In the genomic region with DNA sequence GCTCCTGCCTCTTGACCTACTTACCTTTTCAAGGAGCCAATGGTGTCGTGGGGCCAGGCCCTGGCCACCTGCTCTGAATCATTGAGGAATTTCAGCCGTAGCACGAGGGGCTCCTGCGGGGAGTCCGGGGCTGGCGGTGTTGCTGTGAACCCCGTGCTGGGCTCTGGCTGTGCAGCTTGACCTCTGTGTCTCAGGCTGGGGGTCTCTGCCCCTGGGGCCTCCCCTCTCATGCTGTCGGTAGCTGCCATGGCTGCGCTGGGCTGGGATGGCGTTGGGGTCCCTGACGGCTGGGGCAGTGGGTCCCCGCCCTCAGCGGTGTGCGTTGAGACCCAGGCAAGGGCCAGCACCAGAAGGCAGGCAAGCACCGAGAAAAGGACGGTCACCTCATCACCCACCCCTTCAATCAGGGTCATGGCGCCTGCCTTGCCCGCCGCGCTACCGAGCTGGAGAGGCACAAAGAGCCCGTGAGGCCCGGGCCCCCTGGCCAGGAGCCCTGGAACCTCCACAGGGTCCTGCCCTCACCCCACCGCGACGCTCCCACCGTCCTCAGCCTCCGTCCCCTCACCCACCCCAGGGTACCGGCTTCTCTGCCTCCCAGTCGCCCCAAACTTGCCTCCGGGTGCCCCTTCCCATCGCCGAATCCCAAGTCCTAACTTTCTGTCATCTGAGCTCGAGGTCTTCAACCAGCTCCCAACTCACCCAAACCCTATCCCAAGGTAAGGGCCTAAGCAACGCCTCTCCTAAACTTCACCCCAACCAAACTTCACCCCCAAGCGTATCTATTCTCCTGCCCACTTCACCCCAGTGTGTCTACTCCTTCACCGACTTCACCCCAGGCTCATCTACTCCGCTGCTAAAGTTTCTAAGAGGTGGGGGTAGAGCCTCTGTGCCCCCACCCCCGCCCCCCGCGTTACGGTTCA, we compare ENCODE assay signal across 8 cellular contexts. TPM values are rescaled to one million over a fixed set of nuclear protein-coding genes. Genes with fewer than 3 reads are reported as not detected.
DNase-seq lines count a peak whose midpoint lies in the region; ATAC-seq, FAIRE-seq and TF ChIP-seq lines count a peak whose summit lies in the region.

No MANE protein-coding gene starts in this region.

- H4K91ac ChIP-seq in H1 (replicated peaks; ENCODE audit: insufficient read length, low read length), result no peak overlapping the region

- H3K4ac ChIP-seq in H1 (replicated peaks; ENCODE audit: insufficient read length, low read depth, low read length), result no peak overlapping the region

- no peak overlapping the region for H4K5ac ChIP-seq in H1 (ENCODE audit: insufficient read length, low read depth, low read length)

- H3K4me2 ChIP-seq in H1 (ENCODE audit: insufficient read depth in 1 of 2, low read depth in 2 of 2, low read length in 2 of 2), result peak overlapping the region; percentile 90 to 95

- CTCF ChIA-PET in H1 (lab: Charles Lee; ENCODE audit: partially characterized antibody), result interaction anchor here (0.9 to 15.1 kb wide), 4 partner anchors 22 to 206 kb away, joined by 3 to 448 read pairs (median 11); no protein-coding TSS in a partner anchor

- H3K23me2 ChIP-seq in H1 (ENCODE audit: low read depth, low read length), result peaks cover 32% of the 10 kb centered on the region

- peak overlapping the region; percentile 79 for H3K4me3 ChIP-seq in CD4-positive, CD25-positive, alpha-beta regulatory T cell (ENCODE audit: low read depth, low read length)
- peak overlapping the region; percentile 36 for H3K4me3 ChIP-seq in NT2/D1 (ENCODE audit: insufficient read length, low read depth)
- peak overlapping the region; percentile 48 to 85 (median 68) for H3K4me3 ChIP-seq in H1 (ENCODE audit: extremely low read depth in 1 of 4, insufficient read depth in 2 of 4, low read depth in 3 of 4, low read length in 4 of 4)

- H3K4me1 Mint-ChIP-seq in CD4-positive, CD25-positive, alpha-beta regulatory T cell, result peaks cover 4 to 58% (median 20%) of the 10 kb centered on the region in 4 donors
- peaks cover 35% of the 10 kb centered on the region for H3K4me1 Mint-ChIP-seq in neural crest cell

- peaks cover 14% of the 10 kb centered on the region for H3K27me3 Mint-ChIP-seq in CD4-positive, CD25-positive, alpha-beta regulatory T cell
- H3K27me3 Mint-ChIP-seq in neural crest cell (ENCODE audit: low read depth), result peaks cover 3% of the 10 kb centered on the region

- peak overlapping the region; percentile 82 to 91 (median 88) for H3K4me3 Mint-ChIP-seq in CD4-positive, CD25-positive, alpha-beta regulatory T cell
- H3K4me3 Mint-ChIP-seq in neural crest cell, result peak overlapping the region; percentile 91

- H3K9ac ChIP-seq in NT2/D1 (ENCODE audit: insufficient read length, low read depth) (peak overlapping the region; percentile 97), H1 (replicated peaks in 1 of 4; ENCODE audit: extremely low read depth in 1 of 4, low read depth in 3 of 4, low read length in 3 of 4) (no peak overlapping the region)

- no peak overlapping the region for H2BK15ac ChIP-seq in H1 (ENCODE audit: low read length)

- H3K36me3 ChIP-seq in CD4-positive, CD25-positive, alpha-beta regulatory T cell (ENCODE audit: control insufficient read depth, insufficient read depth, low read length), result no peaks in the 10 kb centered on the region
- H3K36me3 ChIP-seq in NT2/D1 (ENCODE audit: insufficient read depth, insufficient read length, low read length) (peaks cover 11% of the 10 kb centered on the region), H1 (ENCODE audit: control insufficient read depth in 2 of 4, insufficient read depth in 4 of 4, low read length in 3 of 4) (no peaks in the 10 kb centered on the region)

- TF ChIP-seq RAD21 in H1 (IDR thresholded peaks at IDR 0.05 in 1 of 2, conservative IDR thresholded peaks at IDR 0.05 in 1 of 2; ENCODE audit: low read depth in 2 of 2, low read length in 2 of 2), result no peak

- H3K14ac ChIP-seq in H1 (ENCODE audit: insufficient read length), result no peak overlapping the region

- H3K27ac Mint-ChIP-seq in CD4-positive, CD25-positive, alpha-beta regulatory T cell, result peak overlapping the region; percentile 93 to 95 (median 94)
- H3K27ac Mint-ChIP-seq in neural crest cell (ENCODE audit: unreplicated experiment), result peak overlapping the region; percentile 80

- no peak overlapping the region for H2BK120ac ChIP-seq in H1 (replicated peaks; ENCODE audit: low read depth, low read length)

- H3K18ac ChIP-seq in H1 (ENCODE audit: extremely low read depth, low read length), result no peak overlapping the region

- H3K4me1 ChIP-seq in CD4-positive, CD25-positive, alpha-beta regulatory T cell (ENCODE audit: control insufficient read depth, insufficient read depth, low read length, poor library complexity, severe bottlenecking), result peaks cover 56% of the 10 kb centered on the region
- H3K4me1 ChIP-seq in NT2/D1 (ENCODE audit: insufficient read depth, insufficient read length), result peaks cover 16% of the 10 kb centered on the region
- peaks cover 3 to 43% (median 23%) of the 10 kb centered on the region in 4 experiments for H3K4me1 ChIP-seq in H1 (replicated peaks in 1 of 4; ENCODE audit: control insufficient read depth in 3 of 4, insufficient read depth in 4 of 4, low read length in 3 of 4)

- POLR2A ChIA-PET in H1 (lab: Charles Lee; ENCODE audit: partially characterized antibody), result interaction anchor here (0.5 to 2.5 kb wide), 10 partner anchors 16 to 673 kb away, joined by 3 to 17 read pairs (median 4); a partner anchor contains a TSS

- TF ChIP-seq CTCF in H1 (IDR thresholded peaks at IDR 0.05; ENCODE audit: control extremely low read depth in 1 of 3, insufficient read depth in 1 of 3, low read depth in 1 of 3, low read length in 3 of 3) (no peak), neural crest cell (conservative IDR thresholded peaks at IDR 0.05) (no peak)

- no peak overlapping the region for H2BK12ac ChIP-seq in H1 (ENCODE audit: low read depth, low read length)

- peaks cover 0 to 11% of the 10 kb centered on the region in 2 experiments; a peak in 1 of 4 replicates for H3K79me2 ChIP-seq in H1 (ENCODE audit: control insufficient read depth in 1 of 2, insufficient read depth in 2 of 2, low read length in 2 of 2)

- no peak overlapping the region for H2BK20ac ChIP-seq in H1 (ENCODE audit: low read length)

- H4K8ac ChIP-seq in H1 (ENCODE audit: extremely low read depth, insufficient read depth, low read length), result peak overlapping the region; percentile 15; the same call in 1 of the 2 replicates

- H3K36me3 Mint-ChIP-seq in CD4-positive, CD25-positive, alpha-beta regulatory T cell, result no peaks in the 10 kb centered on the region
- H3K36me3 Mint-ChIP-seq in neural crest cell (ENCODE audit: low read depth), result peaks cover 4% of the 10 kb centered on the region

- FAIRE-seq in H1 (lab: Jason Lieb, UNC), result no peak

- no peaks in the 10 kb centered on the region for H3K9me3 ChIP-seq in CD4-positive, CD25-positive, alpha-beta regulatory T cell (ENCODE audit: control insufficient read depth in 2 of 2, low read length in 2 of 2)
- no peaks in the 10 kb centered on the region for H3K9me3 ChIP-seq in NT2/D1 (ENCODE audit: insufficient read depth, low read length)
- no peaks in the 10 kb centered on the region for H3K9me3 ChIP-seq in H1 (ENCODE audit: insufficient read depth in 2 of 2, low read depth in 1 of 2, low read length in 1 of 2)

- no peak overlapping the region; the same call in 1 of the 2 replicates for H2AK5ac ChIP-seq in H1 (ENCODE audit: low read depth, low read length)

- peak overlapping the region; percentile 91 for H3K27ac ChIP-seq in CD4-positive, CD25-positive, alpha-beta regulatory T cell (ENCODE audit: insufficient read depth, low read length, poor library complexity, severe bottlenecking)
- H3K27ac ChIP-seq in H1 (ENCODE audit: low read depth, low read length), result no peak overlapping the region

- peaks cover 0 to 3% (median 0%) of the 10 kb centered on the region in 7 donors for H3K9me3 Mint-ChIP-seq in CD4-positive, CD25-positive, alpha-beta regulatory T cell
- H3K9me3 Mint-ChIP-seq in neural crest cell, result no peaks in the 10 kb centered on the region

- peaks cover 16 to 18% of the 10 kb centered on the region in 2 experiments for H4K20me1 ChIP-seq in H1 (replicated peaks in 1 of 2; ENCODE audit: control insufficient read depth in 1 of 2, insufficient read depth in 2 of 2, low read length in 2 of 2)

- ATAC-seq in CD4-positive, CD25-positive, alpha-beta regulatory T cell (ENCODE audit: low read depth in 2 of 2), result no peak

- H3K79me1 ChIP-seq in H1 (ENCODE audit: low read depth, low read length), result peaks cover 12% of the 10 kb centered on the region

- H3K56ac ChIP-seq in H1 (replicated peaks; ENCODE audit: insufficient read length, low read depth, low read length), result no peak overlapping the region

- 77% methylated on average over 31 of the region's 42 CpGs; no CpG with 5 or more reads in 1 of the 2 experiments for WGBS in H1 (ENCODE audit: extremely low coverage in 1 of 2, insufficient coverage in 1 of 2, insufficient read length in 1 of 2, insufficient replicate concordance in 2 of 2, low coverage in 1 of 2, low lambda C conversion rate in 2 of 2, missing lambda C conversion rate in 1 of 2), 2 experiments

- no peak overlapping the region for H3K23ac ChIP-seq in H1 (ENCODE audit: insufficient read length)

- TF ChIP-seq EP300 in H1 (IDR thresholded peaks at IDR 0.05; ENCODE audit: borderline replicate concordance in 1 of 2, low read depth in 2 of 2, low read length in 2 of 2), result no peak

- no peak for TF ChIP-seq POLR2A in H1 (IDR thresholded peaks at IDR 0.05; ENCODE audit: control extremely low read depth in 1 of 2, low read depth in 2 of 2, low read length in 2 of 2)

- peaks cover 10% of the 10 kb centered on the region for H3K27me3 ChIP-seq in CD4-positive, CD25-positive, alpha-beta regulatory T cell (ENCODE audit: control insufficient read depth, insufficient read depth, low read length)
- H3K27me3 ChIP-seq in NT2/D1 (ENCODE audit: insufficient read depth, insufficient read length) (peaks cover 11% of the 10 kb centered on the region), H1 (replicated peaks in 1 of 4; ENCODE audit: control insufficient read depth in 3 of 4, extremely low read depth in 1 of 4, insufficient read depth in 3 of 4, low read length in 3 of 4) (peaks cover 0 to 13% (median 8%) of the 10 kb centered on the region in 4 experiments; a peak in 5 of 7 replicates)

- H2BK5ac ChIP-seq in H1 (ENCODE audit: low read depth, low read length), result no peak overlapping the region

- no peak for DNase-seq in CD4-positive, CD25-positive, alpha-beta regulatory T cell
- DNase-seq in NT2/D1 (ENCODE audit: low read depth, low spot score), result no peak
- DNase-seq in H1 (ENCODE audit: low read depth in 1 of 2, low spot score in 2 of 2), result no peak
- DNase-seq in neural crest cell (ENCODE audit: low read depth, low spot score), result no peak
- no peak for DNase-seq in D341Med (ENCODE audit: low spot score)
- DNase-seq in amniotic stem cell (lab: John Stamatoyannopoulos, UW), result no peak
- no peak for DNase-seq in LoVo (ENCODE audit: low spot score)
- DNase-seq in mucosa of gallbladder (ENCODE audit: low spot score), result no peak

- H2AFZ ChIP-seq in H1 (ENCODE audit: low read length), result no peak overlapping the region

RNA-seq across cellular contexts. Expression of a gene that starts 0.9 kb away (rescaled TPM):
- total RNA-seq in CD4-positive, CD25-positive, alpha-beta regulatory T cell, result 53.9 TPM
- polyA plus RNA-seq in CD4-positive, CD25-positive, alpha-beta regulatory T cell, result 10 to 100 TPM; 41.1 to 54.6 (median 48.3) TPM
- 41.4 and 48.7 TPM in 2 replicates for total RNA-seq in H1 (2021; fragmentation: NEBNext Ultra II Directional; extraction: Animal tissue kit (Norgen Biotek cat#: 25700))
- polyA plus RNA-seq in H1 (2011; rRNA removed), result 56.2 and 85.7 TPM in 2 replicates
- 38.5 TPM for polyA plus RNA-seq in H1 (2011; cell fraction: cytosol; rRNA removed)
- polyA plus RNA-seq in H1 (2011; cell fraction: nucleus; rRNA removed), result 77.0 TPM
- 23.7 to 47.4 TPM (median 42.5 TPM) in 4 replicates for polyA plus RNA-seq in H1 (2012, experiment 1 of 2)
- 45.8 TPM for polyA plus RNA-seq in H1 (2012, experiment 2 of 2)
- 69.9 TPM for polyA plus RNA-seq in H1 (2013, experiment 1 of 2)
- polyA plus RNA-seq in H1 (2013, experiment 2 of 2), result 77.4 TPM
- polyA minus RNA-seq in H1 (2011; rRNA and poly(A)+ RNA removed), result 6.5 and 7.1 TPM in 2 replicates
- polyA minus RNA-seq in H1 (2011; cell fraction: cytosol; rRNA and poly(A)+ RNA removed), result 18.8 TPM
- polyA minus RNA-seq in H1 (2011; cell fraction: nucleus; rRNA and poly(A)+ RNA removed), result 14.7 TPM
- total RNA-seq in neural crest cell, result 44.9 and 46.5 TPM in 2 replicates
- 69.1 TPM for total RNA-seq in mucosa of gallbladder

RNA-seq across cellular contexts. Expression of a gene that starts 1.8 kb away (rescaled TPM):
- total RNA-seq in CD4-positive, CD25-positive, alpha-beta regulatory T cell, result 92.4 TPM
- polyA plus RNA-seq in CD4-positive, CD25-positive, alpha-beta regulatory T cell, result 10 to 100 TPM; 39.5 to 53.3 (median 46.6) TPM
- total RNA-seq in H1 (2021; fragmentation: NEBNext Ultra II Directional; extraction: Animal tissue kit (Norgen Biotek cat#: 25700)), result 39.4 and 43.8 TPM in 2 replicates
- polyA plus RNA-seq in H1 (2011; rRNA removed), result 84.0 and 116 TPM in 2 replicates
- polyA plus RNA-seq in H1 (2011; cell fraction: cytosol; rRNA removed), result 87.9 TPM
- 383 TPM for polyA plus RNA-seq in H1 (2011; cell fraction: nucleus; rRNA removed)
- 34.8 to 66.7 TPM (median 56.9 TPM) in 4 replicates for polyA plus RNA-seq in H1 (2012, experiment 1 of 2)
- 59.3 TPM for polyA plus RNA-seq in H1 (2012, experiment 2 of 2)
- 53.6 TPM for polyA plus RNA-seq in H1 (2013, experiment 1 of 2)
- polyA plus RNA-seq in H1 (2013, experiment 2 of 2), result 45.8 TPM
- 28.6 and 30.4 TPM in 2 replicates for polyA minus RNA-seq in H1 (2011; rRNA and poly(A)+ RNA removed)
- 25.5 TPM for polyA minus RNA-seq in H1 (2011; cell fraction: cytosol; rRNA and poly(A)+ RNA removed)
- 71.3 TPM for polyA minus RNA-seq in H1 (2011; cell fraction: nucleus; rRNA and poly(A)+ RNA removed)
- total RNA-seq in neural crest cell (82.4 and 86.1 TPM in 2 replicates), mucosa of gallbladder (121 TPM)

RNA-seq across cellular contexts. Expression of a gene that starts 3.9 kb away (rescaled TPM):
- 24.7 TPM for total RNA-seq in CD4-positive, CD25-positive, alpha-beta regulatory T cell
- polyA plus RNA-seq in CD4-positive, CD25-positive, alpha-beta regulatory T cell, result 1 to 10 TPM; 1.9 to 3.2 (median 2.7) TPM
- total RNA-seq in H1 (2021; fragmentation: NEBNext Ultra II Directional; extraction: Animal tissue kit (Norgen Biotek cat#: 25700)), result 66.4 and 68.1 TPM in 2 replicates
- polyA plus RNA-seq in H1 (2011; rRNA removed), result 120 and 194 TPM in 2 replicates
- 90.4 TPM for polyA plus RNA-seq in H1 (2011; cell fraction: cytosol; rRNA removed)
- 258 TPM for polyA plus RNA-seq in H1 (2011; cell fraction: nucleus; rRNA removed)
- polyA plus RNA-seq in H1 (2012, experiment 1 of 2), result 70.1 to 77.1 TPM (median 74.6 TPM) in 4 replicates
- polyA plus RNA-seq in H1 (2012, experiment 2 of 2), result 48.0 TPM
- polyA plus RNA-seq in H1 (2013, experiment 1 of 2), result 33.4 TPM
- 33.2 TPM for polyA plus RNA-seq in H1 (2013, experiment 2 of 2)
- 27.8 and 33.8 TPM in 2 replicates for polyA minus RNA-seq in H1 (2011; rRNA and poly(A)+ RNA removed)
- 47.5 TPM for polyA minus RNA-seq in H1 (2011; cell fraction: cytosol; rRNA and poly(A)+ RNA removed)
- 71.5 TPM for polyA minus RNA-seq in H1 (2011; cell fraction: nucleus; rRNA and poly(A)+ RNA removed)
- 128 and 139 TPM in 2 replicates for total RNA-seq in neural crest cell
- total RNA-seq in mucosa of gallbladder, result 98.4 TPM

RNA-seq across cellular contexts. Expression of a gene that starts 23.0 kb away (rescaled TPM):
- total RNA-seq in CD4-positive, CD25-positive, alpha-beta regulatory T cell, result 71.7 TPM
- polyA plus RNA-seq in CD4-positive, CD25-positive, alpha-beta regulatory T cell, result 10 to 100 TPM; 11.6 to 13.9 (median 12.3) TPM
- 147 and 148 TPM in 2 replicates for total RNA-seq in H1 (2021; fragmentation: NEBNext Ultra II Directional; extraction: Animal tissue kit (Norgen Biotek cat#: 25700))
- polyA plus RNA-seq in H1 (2011; rRNA removed), result 72.6 and 105 TPM in 2 replicates
- polyA plus RNA-seq in H1 (2011; cell fraction: cytosol; rRNA removed), result 64.0 TPM
- polyA plus RNA-seq in H1 (2011; cell fraction: nucleus; rRNA removed), result 293 TPM
- 60.3 to 144 TPM (median 135 TPM) in 4 replicates for polyA plus RNA-seq in H1 (2012, experiment 1 of 2)
- polyA plus RNA-seq in H1 (2012, experiment 2 of 2), result 178 TPM
- 120 TPM for polyA plus RNA-seq in H1 (2013, experiment 1 of 2)
- 123 TPM for polyA plus RNA-seq in H1 (2013, experiment 2 of 2)
- polyA minus RNA-seq in H1 (2011; rRNA and poly(A)+ RNA removed), result 42.9 and 53.5 TPM in 2 replicates
- 63.4 TPM for polyA minus RNA-seq in H1 (2011; cell fraction: cytosol; rRNA and poly(A)+ RNA removed)
- polyA minus RNA-seq in H1 (2011; cell fraction: nucleus; rRNA and poly(A)+ RNA removed), result 68.4 TPM
- total RNA-seq in neural crest cell (139 and 141 TPM in 2 replicates), mucosa of gallbladder (193 TPM)

RNA-seq across cellular contexts. Expression of a gene that starts 24.7 kb away (rescaled TPM):
- total RNA-seq in CD4-positive, CD25-positive, alpha-beta regulatory T cell, result 7.6 TPM
- 10 to 100 TPM; 15.7 to 20.7 (median 17.6) TPM for polyA plus RNA-seq in CD4-positive, CD25-positive, alpha-beta regulatory T cell
- 22.7 and 22.8 TPM in 2 replicates for total RNA-seq in H1 (2021; fragmentation: NEBNext Ultra II Directional; extraction: Animal tissue kit (Norgen Biotek cat#: 25700))
- polyA plus RNA-seq in H1 (2011; rRNA removed), result 37.2 and 47.8 TPM in 2 replicates
- 30.4 TPM for polyA plus RNA-seq in H1 (2011; cell fraction: cytosol; rRNA removed)
- 29.0 TPM for polyA plus RNA-seq in H1 (2011; cell fraction: nucleus; rRNA removed)
- polyA plus RNA-seq in H1 (2012, experiment 1 of 2), result 23.4 to 31.3 TPM (median 27.8 TPM) in 4 replicates
- 24.6 TPM for polyA plus RNA-seq in H1 (2012, experiment 2 of 2)
- polyA plus RNA-seq in H1 (2013, experiment 1 of 2), result 20.9 TPM
- 19.9 TPM for polyA plus RNA-seq in H1 (2013, experiment 2 of 2)
- polyA minus RNA-seq in H1 (2011; rRNA and poly(A)+ RNA removed), result 20.8 and 22.0 TPM in 2 replicates
- polyA minus RNA-seq in H1 (2011; cell fraction: cytosol; rRNA and poly(A)+ RNA removed), result 8.8 TPM
- 14.2 TPM for polyA minus RNA-seq in H1 (2011; cell fraction: nucleus; rRNA and poly(A)+ RNA removed)
- 38.9 TPM in 2 replicates for total RNA-seq in neural crest cell
- 15.9 TPM for total RNA-seq in mucosa of gallbladder
